ENCODE assay signal across 8 cellular contexts in the genomic region with DNA sequence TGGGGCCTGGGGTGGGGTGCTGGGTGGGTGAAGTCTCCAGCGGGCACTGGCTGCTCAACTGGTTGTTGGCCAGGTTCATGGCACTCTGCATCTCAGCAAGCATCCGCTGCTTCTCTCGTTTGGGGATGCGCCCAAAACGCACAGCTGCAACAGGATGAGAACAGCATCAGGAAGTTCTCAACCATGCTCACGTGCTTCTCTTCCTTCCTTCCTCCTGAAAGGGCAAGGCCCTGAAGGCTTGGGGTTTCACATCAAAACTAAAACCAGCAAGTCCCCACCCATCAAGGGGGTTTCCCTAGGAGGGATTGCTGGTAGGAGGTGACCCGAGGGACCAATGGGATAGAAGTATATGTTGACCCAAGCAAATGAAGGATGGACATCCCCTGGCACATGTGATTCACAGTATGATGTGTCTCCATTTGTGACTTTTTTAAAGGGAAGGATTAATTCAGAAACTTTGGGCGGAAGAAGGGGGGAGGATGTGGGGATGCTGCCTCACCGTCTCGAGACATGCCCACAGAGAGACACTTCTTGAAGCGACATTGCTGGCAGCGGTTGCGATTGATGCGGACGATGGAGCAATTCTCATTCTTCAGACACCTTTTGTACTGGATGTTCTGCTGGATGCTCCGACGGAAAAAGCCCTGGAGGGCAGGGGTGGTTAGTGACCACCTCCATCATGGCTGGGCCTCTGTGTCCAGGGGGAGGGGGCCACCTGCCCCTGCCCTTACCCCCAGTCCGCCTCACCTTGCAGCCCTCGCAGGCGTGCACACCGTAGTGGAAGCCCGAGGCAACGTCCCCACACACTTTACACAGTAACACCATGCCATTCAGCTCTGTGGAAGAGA. TPM values are rescaled to one million over a fixed set of nuclear protein-coding genes. Genes with fewer than 3 reads are reported as not detected.
DNase-seq lines count a peak whose midpoint lies in the region; ATAC-seq and TF ChIP-seq lines count a peak whose summit lies in the region.

No MANE protein-coding gene starts in this region.

- peak overlapping the region; percentile 54 for H3K9ac ChIP-seq in MM.1S (ENCODE audit: low read length)

- no peaks in the 10 kb centered on the region for H3K27me3 ChIP-seq in MM.1S (replicated peaks; ENCODE audit: insufficient read depth, low read length)

- DNase-seq in CD1c-positive myeloid dendritic cell (ENCODE audit: extremely low spot score) (peak; percentile 90), MM.1S (peak; percentile 98), mucosa of descending colon (peak; percentile 61 to 85 (median 76)), pons (ENCODE audit: low spot score) (no peak), SW 1271 (lab: John Stamatoyannopoulos, UW) (no peak)
- peak; percentile 72 for DNase-seq in activated effector memory CD4-positive, alpha-beta T cell treated with Interleukin-2 at 50 U/mL for 16 hours
- peak; percentile 74 to 91 (median 86) for DNase-seq in stimulated activated naive CD4-positive, alpha-beta T cell (lab: John Stamatoyannopoulos, UW)

- H2AFZ ChIP-seq in MM.1S (ENCODE audit: low read length): no peak overlapping the region

- H3K4me3 ChIP-seq in MM.1S (ENCODE audit: low read length) (peak overlapping the region; percentile 53), mucosa of descending colon (no peak overlapping the region)

- H4K20me1 ChIP-seq in MM.1S (ENCODE audit: insufficient read depth, low read length): no peaks in the 10 kb centered on the region

- ATAC-seq in GM21381 (IDR thresholded peaks at IDR 0.05; ENCODE audit: unreplicated experiment): peak; percentile 43
- peak; percentile 0 for ATAC-seq in mucosa of descending colon

- peaks cover 39% of the 10 kb centered on the region for H3K79me2 ChIP-seq in MM.1S (ENCODE audit: low read length)

- no peaks in the 10 kb centered on the region for H3K9me3 ChIP-seq in MM.1S (replicated peaks; ENCODE audit: insufficient read depth, low read length)
- no peaks in the 10 kb centered on the region for H3K9me3 ChIP-seq in mucosa of descending colon

- peaks cover 45% of the 10 kb centered on the region for H3F3A ChIP-seq in MM.1S (ENCODE audit: insufficient read depth, low read length)

- TF ChIP-seq CTCF in MM.1S (IDR thresholded peaks at IDR 0.05; ENCODE audit: low read length) (no peak), mucosa of descending colon (IDR thresholded peaks at IDR 0.05) (no peak)

- no peaks in the 10 kb centered on the region for H3K36me3 ChIP-seq in MM.1S (replicated peaks; ENCODE audit: insufficient read depth, low read length)
- H3K36me3 ChIP-seq in mucosa of descending colon (ENCODE audit: low read depth): no peaks in the 10 kb centered on the region

- H3K4me2 ChIP-seq in MM.1S (ENCODE audit: low read depth, low read length): peak overlapping the region; percentile 86

- peak overlapping the region; percentile 78 for H3K27ac ChIP-seq in MM.1S (ENCODE audit: low read length)

- intact Hi-C loops in mucosa of descending colon (cut with DNase I, micrococcal nuclease): no loop called here

- peaks cover 40% of the 10 kb centered on the region for H3K4me1 ChIP-seq in MM.1S (ENCODE audit: low read length)
- H3K4me1 ChIP-seq in mucosa of descending colon (ENCODE audit: low read depth): peaks cover 41% of the 10 kb centered on the region

- no peaks in the 10 kb centered on the region for H3K9me2 ChIP-seq in MM.1S (replicated peaks; ENCODE audit: insufficient read depth, low read length)

RNA-seq across cellular contexts. Expression of gene NR1D1, which starts 4.2 kb away (rescaled TPM):
- total RNA-seq in mucosa of descending colon: 10 to 100 TPM in 2 of 3 donors, 1 to 10 TPM in 1; 9.3 to 15.0 (median 14.8) TPM

RNA-seq across cellular contexts. Expression of gene MSL1, which starts 25.6 kb away (rescaled TPM):
- total RNA-seq in mucosa of descending colon: 10 to 100 TPM; 83.7 to 100.0 (median 85.3) TPM

RNA-seq across cellular contexts. Expression of gene THRA, which starts 33.4 kb away (rescaled TPM):
- 100 to 1,000 TPM in 1 of 3 donors, 10 to 100 TPM in 2; 56.8 to 114 (median 60.0) TPM for total RNA-seq in mucosa of descending colon

RNA-seq across cellular contexts. Expression of gene MED24, which starts 42.0 kb away (rescaled TPM):
- 10 to 100 TPM; 76.6 to 90.2 (median 87.4) TPM for total RNA-seq in mucosa of descending colon

RNA-seq across cellular contexts. Expression of gene CASC3, which starts 44.2 kb away (rescaled TPM):
- total RNA-seq in mucosa of descending colon: 100 to 1,000 TPM in 1 of 3 donors, 10 to 100 TPM in 2; 62.2 to 134 (median 63.0) TPM

Comparison
In these comparisons a context has a peak if more than half of its experiments do, and no peak if none do; other contexts are left out.
1. DNase-seq: peak in CD1c-positive myeloid dendritic cell (single experiment), MM.1S (single experiment), activated effector memory CD4-positive, alpha-beta T cell treated with Interleukin-2 at 50 U/mL for 16 hours (single experiment), mucosa of descending colon (3 of 3) and stimulated activated naive CD4-positive, alpha-beta T cell (6 of 6); none in pons (single experiment) and SW 1271 (0 of 2).